In genomic region chr7:55444786-55445185, GRCh38 we compare ENCODE assay signal across 14 cellular contexts.
DNase-seq lines count a peak whose midpoint lies in the region; ATAC-seq, FAIRE-seq and TF ChIP-seq lines count a peak whose summit lies in the region.
"Had no signal": no experiment of that assay in that cellular context is flagged by ENCODE, and none has a peak within 500 bp of the region (broad histone marks: within the 10 kb centered on the region; RNA-seq: fewer than 3 reads in every experiment).

No MANE protein-coding gene starts in this region.

- FAIRE-seq in GM12878 (lab: Jason Lieb, UNC) = no peak
- FAIRE-seq: H1 had no signal

- peak overlapping the region; percentile 70 to 82 for H3K27ac Mint-ChIP-seq in T-cell
- peak overlapping the region; percentile 48 for H3K27ac Mint-ChIP-seq in neural crest cell (ENCODE audit: unreplicated experiment)
- no peak overlapping the region for H3K27ac Mint-ChIP-seq in natural killer cell treated with Interleukin-12 subunit alpha and Interleukin-12 subunit beta and Interleukin-15 and Interleukin-18, amount 100 ng/mL, for 72 hours
- H3K27ac Mint-ChIP-seq: CD4-positive, alpha-beta T cell; H9 had no signal

- TF ChIP-seq CTCF in C4-2B (conservative IDR thresholded peaks at IDR 0.05) = no peak
- TF ChIP-seq CTCF in GM12878 (IDR thresholded peaks at IDR 0.05 in 2 of 3, conservative IDR thresholded peaks at IDR 0.05 in 1 of 3; ENCODE audit: control insufficient read depth in 2 of 3, extremely low read depth in 1 of 3, insufficient read depth in 1 of 3, low read depth in 3 of 3, low read length in 3 of 3) = no peak
- TF ChIP-seq CTCF in neural crest cell (conservative IDR thresholded peaks at IDR 0.05) = no peak
- TF ChIP-seq CTCF in osteoblast (IDR thresholded peaks at IDR 0.05; ENCODE audit: extremely low read depth, low read depth, low read length) = no peak
- no peak for TF ChIP-seq CTCF in brain microvascular endothelial cell (IDR thresholded peaks at IDR 0.05; ENCODE audit: low read depth, low read length, missing control alignments)

- H3K9me3 ChIP-seq in GM12878 (replicated peaks; ENCODE audit: control insufficient read depth, insufficient read depth, low read length) = no peaks in the 10 kb centered on the region
- no peaks in the 10 kb centered on the region for H3K9me3 ChIP-seq in osteoblast (ENCODE audit: low read depth, low read length)

- H3K27me3 Mint-ChIP-seq in T-cell (no peaks in the 10 kb centered on the region), neural crest cell (ENCODE audit: low read depth) (no peaks in the 10 kb centered on the region)
- H3K27me3 Mint-ChIP-seq in natural killer cell treated with Interleukin-12 subunit alpha and Interleukin-12 subunit beta and Interleukin-15 and Interleukin-18, amount 100 ng/mL, for 72 hours = no peaks in the 10 kb centered on the region
- H3K27me3 Mint-ChIP-seq: CD4-positive, alpha-beta T cell had no signal

- TF ChIP-seq RAD21 in GM12878 (IDR thresholded peaks at IDR 0.05; ENCODE audit: insufficient read depth, low read depth, low read length) = no peak

- no peaks in the 10 kb centered on the region for H3K79me2 ChIP-seq in GM12878 (ENCODE audit: control insufficient read depth, insufficient read depth, low read length)
- H3K79me2 ChIP-seq in osteoblast (ENCODE audit: insufficient read depth, low read length) = no peaks in the 10 kb centered on the region

- H3K4me2 ChIP-seq in GM12878 (ENCODE audit: control insufficient read depth, insufficient read depth) (no peak overlapping the region), osteoblast (ENCODE audit: insufficient read depth, low read length) (no peak overlapping the region)
- H3K4me2 ChIP-seq: BLaER1 treated with 17β-estradiol and CSF1 and Interleukin-3, amounts not matched to agents 10 nM and 100 nM had no signal

- H3K9ac ChIP-seq in GM12878 (ENCODE audit: control insufficient read depth, insufficient read depth, low read length) = no peak overlapping the region
- H3K9ac ChIP-seq: BLaER1 treated with 17β-estradiol and CSF1 and Interleukin-3, amounts not matched to agents 10 nM and 100 nM had no signal

- H3K4me3 Mint-ChIP-seq in T-cell (no peak overlapping the region), neural crest cell (no peak overlapping the region)
- no peak overlapping the region for H3K4me3 Mint-ChIP-seq in natural killer cell treated with Interleukin-12 subunit alpha and Interleukin-12 subunit beta and Interleukin-15 and Interleukin-18, amount 100 ng/mL, for 72 hours
- H3K4me3 Mint-ChIP-seq: CD4-positive, alpha-beta T cell; H9 had no signal

- no peak for DNase-seq in T-cell
- no peak for DNase-seq in GM12878 (ENCODE audit: low read depth, low spot score)
- no peak for DNase-seq in neural crest cell (ENCODE audit: low read depth, low spot score)
- DNase-seq in natural killer cell treated with Interleukin-12 subunit alpha and Interleukin-12 subunit beta and Interleukin-15 and Interleukin-18, amount 100 ng/mL, for 72 hours (ENCODE audit: low spot score) = no peak
- DNase-seq in osteoblast (ENCODE audit: insufficient read length, low spot score, missing footprints) = no peak
- DNase-seq in brain microvascular endothelial cell = no peak
- no peak for DNase-seq in NCI-H2196 treated with DMSO at 0.1 percent for 48 hours (lab: John Stamatoyannopoulos, UW; ENCODE audit: unreplicated experiment)
- DNase-seq: 8988T; CD4-positive, alpha-beta T cell; GF-D8; H9 had no signal

- intact Hi-C loops in GM12878 (cut with micrococcal nuclease; ENCODE audit: unreplicated experiment) = no loop called here

- CTCF ChIA-PET in T-cell (lab: Charles Lee) (interaction anchor here in 1 of 2 donors (1.2 kb wide), 1 partner anchor 9 kb away, joined by 4 read pairs; no protein-coding TSS in a partner anchor), GM12878 (lab: Yijun Ruan, JAX) (interaction anchor here (2.7 kb wide), 1 partner anchor 11 kb away, joined by 6 read pairs; no protein-coding TSS in a partner anchor)

- H3K4me1 Mint-ChIP-seq in T-cell = peaks cover 29 to 35% (median 30%) of the 10 kb centered on the region in 3 donors
- no peaks in the 10 kb centered on the region for H3K4me1 Mint-ChIP-seq in neural crest cell
- H3K4me1 Mint-ChIP-seq in natural killer cell treated with Interleukin-12 subunit alpha and Interleukin-12 subunit beta and Interleukin-15 and Interleukin-18, amount 100 ng/mL, for 72 hours (ENCODE audit: low read depth in 2 of 2) = peaks cover 5 to 14% of the 10 kb centered on the region in 2 donors
- H3K4me1 Mint-ChIP-seq: H9 had no signal

- H3K36me3 Mint-ChIP-seq in T-cell (peaks cover 16% of the 10 kb centered on the region), neural crest cell (ENCODE audit: low read depth) (no peaks in the 10 kb centered on the region)
- H3K36me3 Mint-ChIP-seq in natural killer cell treated with Interleukin-12 subunit alpha and Interleukin-12 subunit beta and Interleukin-15 and Interleukin-18, amount 100 ng/mL, for 72 hours = peaks cover 4% of the 10 kb centered on the region

- RAD21 ChIA-PET in GM12878 (lab: Charles Lee; ENCODE audit: unreplicated experiment) = interaction anchor here (1.2 kb wide), 1 partner anchor 13 kb away, joined by 3 read pairs; no protein-coding TSS in a partner anchor

- POLR2A ChIA-PET in T-cell (lab: Charles Lee) (no interaction called here), GM12878 (lab: Charles Lee) (interaction anchor here (0.6 kb wide), 1 partner anchor 592 kb away, joined by 3 read pairs; no protein-coding TSS in a partner anchor)

- H3K36me3 ChIP-seq in GM12878 (ENCODE audit: control insufficient read depth in 2 of 2, insufficient read depth in 2 of 2, low read length in 1 of 2) (no peaks in the 10 kb centered on the region), osteoblast (ENCODE audit: insufficient read depth, low read length) (no peaks in the 10 kb centered on the region), brain microvascular endothelial cell (replicated peaks) (no peaks in the 10 kb centered on the region)

- TSS peak; percentile 46 for BruUV-seq in GM12878 (replicated peaks; lab: Mats Ljungman, UMichigan)

- no peak overlapping the region for H3K4me3 ChIP-seq in GM12878
- no peak overlapping the region for H3K4me3 ChIP-seq in osteoblast (ENCODE audit: insufficient read depth, low read length)
- H3K4me3 ChIP-seq in brain microvascular endothelial cell (ENCODE audit: low read depth, low read length) = no peak overlapping the region
- H3K4me3 ChIP-seq: BLaER1 treated with 17β-estradiol and CSF1 and Interleukin-3, amounts not matched to agents 10 nM and 100 nM had no signal

- TF ChIP-seq POLR2A in GM12878 (IDR thresholded peaks at IDR 0.05; ENCODE audit: low read depth, low read length) = no peak

- SMC1A ChIA-PET in GM12878 (lab: Charles Lee; ENCODE audit: uncharacterized antibody, unreplicated experiment) = interaction anchor here (1.2 to 1.7 kb wide), 2 partner anchors 12 to 64 kb away, joined by 4 read pairs; no protein-coding TSS in a partner anchor

- in situ Hi-C loops in GM12878 (cut with MboI) (no loop called here), brain microvascular endothelial cell (cut with HindIII; ENCODE audit: low pct_ligation_motif_present, low sequenced_read_pairs) (no loop called here)

- WGBS in GM12878 (ENCODE audit: insufficient coverage, insufficient replicate concordance, low lambda C conversion rate, missing lambda C conversion rate) = 0% methylated on average over 1 of the region's 1 CpG

- H3K27me3 ChIP-seq in GM12878 (replicated peaks in 1 of 2; ENCODE audit: control insufficient read depth in 2 of 2, insufficient read depth in 2 of 2, low read length in 1 of 2) = no peaks in the 10 kb centered on the region
- no peaks in the 10 kb centered on the region for H3K27me3 ChIP-seq in osteoblast (ENCODE audit: insufficient read depth, low read length)
- no peaks in the 10 kb centered on the region for H3K27me3 ChIP-seq in brain microvascular endothelial cell (replicated peaks)
- H3K27me3 ChIP-seq: BLaER1 treated with 17β-estradiol and CSF1 and Interleukin-3, amounts not matched to agents 10 nM and 100 nM had no signal

- ATAC-seq in T-cell (replicated peaks in 1 of 4) (no peak), GM12878 (peak; percentile 14; the same call in 1 of the 3 replicates)
- no peak for ATAC-seq in natural killer cell treated with Interleukin-12 subunit alpha and Interleukin-12 subunit beta and Interleukin-15 and Interleukin-18, amount 100 ng/mL, for 72 hours

- TF ChIP-seq EP300 in GM12878 (IDR thresholded peaks at IDR 0.05; ENCODE audit: borderline replicate concordance in 1 of 2, control insufficient read depth in 1 of 2, low read depth in 2 of 2, low read length in 2 of 2) = no peak

- no peaks in the 10 kb centered on the region for H4K20me1 ChIP-seq in GM12878 (ENCODE audit: control insufficient read depth, insufficient read depth)
- no peaks in the 10 kb centered on the region for H4K20me1 ChIP-seq in osteoblast (ENCODE audit: insufficient read depth, low read length)
- H4K20me1 ChIP-seq: BLaER1 treated with 17β-estradiol and CSF1 and Interleukin-3, amounts not matched to agents 10 nM and 100 nM had no signal

- H3K4me1 ChIP-seq in GM12878 (ENCODE audit: control insufficient read depth, insufficient read depth, low read length) = no peaks in the 10 kb centered on the region
- peaks cover 10% of the 10 kb centered on the region for H3K4me1 ChIP-seq in osteoblast (ENCODE audit: insufficient read depth, low read length)

- H2AFZ ChIP-seq in GM12878 (ENCODE audit: control insufficient read depth, low read depth, low read length) (no peak overlapping the region), osteoblast (ENCODE audit: low read length) (no peak overlapping the region)

- H3K9me3 Mint-ChIP-seq in T-cell (peaks cover 0 to 8% (median 3%) of the 10 kb centered on the region in 3 donors), neural crest cell (no peaks in the 10 kb centered on the region)
- no peaks in the 10 kb centered on the region for H3K9me3 Mint-ChIP-seq in natural killer cell treated with Interleukin-12 subunit alpha and Interleukin-12 subunit beta and Interleukin-15 and Interleukin-18, amount 100 ng/mL, for 72 hours
- H3K9me3 Mint-ChIP-seq: CD4-positive, alpha-beta T cell; H9 had no signal

- H3K27ac ChIP-seq in C4-2B = peak overlapping the region; percentile 69
- no peak overlapping the region for H3K27ac ChIP-seq in GM12878 (ENCODE audit: control insufficient read depth, insufficient read depth)
- no peak overlapping the region for H3K27ac ChIP-seq in osteoblast (ENCODE audit: low read depth, low read length)
- no peak overlapping the region for H3K27ac ChIP-seq in brain microvascular endothelial cell
- H3K27ac ChIP-seq: BLaER1 treated with 17β-estradiol and CSF1 and Interleukin-3, amounts not matched to agents 10 nM and 100 nM had no signal

TF ChIP-seq in GM12878, 131 proteins besides CTCF, POLR2A, EP300 and RAD21 (continues in another document):
- TF ChIP-seq EGR1 (IDR thresholded peaks at IDR 0.05; ENCODE audit: borderline replicate concordance in 1 of 2, low read depth in 2 of 2, low read length in 2 of 2) (no peak), NR2C1 (IDR thresholded peaks at IDR 0.05) (no peak), ZZZ3 (IDR thresholded peaks at IDR 0.05; ENCODE audit: control insufficient read depth, insufficient read length, low read depth) (no peak), MTA3 (IDR thresholded peaks at IDR 0.05; ENCODE audit: borderline replicate concordance, low read length) (no peak)

Comparison
In these comparisons a context has a peak if more than half of its experiments do, and no peak if none do; other contexts are left out.
1. H3K27ac Mint-ChIP-seq: peak in T-cell (2 of 2) and neural crest cell (single experiment); none in natural killer cell treated with Interleukin-12 subunit alpha and Interleukin-12 subunit beta and Interleukin-15 and Interleukin-18, amount 100 ng/mL, for 72 hours (0 of 2).